In genomic region chr1:9705337-9706098, GRCh38 we compare ENCODE assay signal across 1 cellular context.
TF ChIP-seq lines count a peak whose summit lies in the region.

No MANE protein-coding gene starts in this region.

TF ChIP-seq in HepG2, 621 proteins besides CTCF, POLR2A, EP300 and RAD21 (continued from another document):
- no peak for TF ChIP-seq EZH2 (conservative IDR thresholded peaks at IDR 0.05; ENCODE audit: low read depth, low read length)
- no peak for TF ChIP-seq DNMT3B (CRISPR knock-in tag; conservative IDR thresholded peaks at IDR 0.05)
- TF ChIP-seq ZNF713 (CRISPR knock-in tag; IDR thresholded peaks at IDR 0.05), result no peak
- no peak for TF ChIP-seq ZNF567 (CRISPR knock-in tag; IDR thresholded peaks at IDR 0.05; ENCODE audit: borderline replicate concordance)
